15 cellular contexts compared by ENCODE assay signal in genomic region chr4:85806346-85806745, GRCh38.
"Had no signal": no experiment of that assay in that cellular context is flagged by ENCODE, and none has a peak within 500 bp of the region (broad histone marks: within the 10 kb centered on the region; RNA-seq: fewer than 3 reads in every experiment).

No MANE protein-coding gene starts in this region.

- H3K27me3 ChIP-seq: hepatocyte, right atrium auricular region, spleen, tibial nerve, uterus had no signal

- DNase-seq: islet precursor cell; left ventricle myocardium inferior; mesendoderm; naive thymus-derived CD4-positive, alpha-beta T cell; occipital lobe; small intestine; spleen; stimulated activated CD4-positive, alpha-beta T cell treated with anti-CD3 and anti-CD28 coated beads, Interleukin-4, amount 100 ng/mL, for 24 hours; stimulated activated naive CD4-positive, alpha-beta T cell; substantia nigra; uterus had no signal

- H3K4me1 ChIP-seq: uterus had no signal

- H3K36me3 ChIP-seq: left ventricle myocardium inferior, right atrium auricular region, spleen, tibial nerve, uterus had no signal

- H3K27ac ChIP-seq: hepatocyte, tibial nerve had no signal

- FAIRE-seq: small intestine had no signal

- H3K9me3 ChIP-seq: left ventricle myocardium inferior, right atrium auricular region, spleen, tibial nerve, uterus had no signal

- H3K4me3 ChIP-seq: hepatocyte, left ventricle myocardium inferior, lung, right atrium auricular region, spleen, tibial nerve, uterus had no signal
